In genomic region chr2:177275041-177275440, GRCh38 we compare ENCODE assay signal across 13 cellular contexts. TPM values are rescaled to one million over a fixed set of nuclear protein-coding genes. Genes with fewer than 3 reads are reported as not detected.
A peak's percentile ranks its signal among the peaks of the same experiment; 100 is the strongest.
DNase-seq lines count a peak whose midpoint lies in the region; ATAC-seq, FAIRE-seq and TF ChIP-seq lines count a peak whose summit lies in the region.
"Had no signal": no experiment of that assay in that cellular context is flagged by ENCODE, and none has a peak within 500 bp of the region (broad histone marks: within the 10 kb centered on the region; RNA-seq: fewer than 3 reads in every experiment).

No MANE protein-coding gene starts in this region.

- TF ChIP-seq CTCF in PC-3 (conservative IDR thresholded peaks at IDR 0.05; ENCODE audit: low read depth, low read length) (no peak), kidney (IDR thresholded peaks at IDR 0.05; ENCODE audit: borderline replicate concordance, extremely low read depth, insufficient read depth) (no peak), uterus (IDR thresholded peaks at IDR 0.05) (no peak)

- H3K9me2 ChIP-seq in PC-3 (replicated peaks; ENCODE audit: low read length), result no peaks in the 10 kb centered on the region

- CTCF ChIA-PET in PC-3 (lab: Charles Lee), result no interaction called here

- H3K27ac ChIP-seq in PC-3 (ENCODE audit: low read length) (no peak overlapping the region), kidney (ENCODE audit: low read depth in 2 of 2, low read length in 2 of 2) (no peak overlapping the region), uterus (peak overlapping the region; percentile 32 to 61)
- H3K27ac ChIP-seq: neural progenitor cell had no signal

- no peaks in the 10 kb centered on the region for H3K79me2 ChIP-seq in PC-3 (ENCODE audit: low read length)

- H3K4me2 ChIP-seq in PC-3 (ENCODE audit: low read length), result no peak overlapping the region
- H3K4me2 ChIP-seq: neural progenitor cell had no signal

- H3K36me3 ChIP-seq in PC-3 (ENCODE audit: low read depth, low read length), result no peaks in the 10 kb centered on the region
- H3K36me3 ChIP-seq in kidney (ENCODE audit: control insufficient read depth in 1 of 2, insufficient read depth in 2 of 2, low read length in 2 of 2), result no peaks in the 10 kb centered on the region
- H3K36me3 ChIP-seq in uterus, result no peaks in the 10 kb centered on the region
- H3K36me3 ChIP-seq: neural progenitor cell had no signal

- H3K9ac ChIP-seq in PC-3 (ENCODE audit: low read length), result no peak overlapping the region
- H3K9ac ChIP-seq in kidney (ENCODE audit: low read length in 2 of 2), result no peak overlapping the region
- H3K9ac ChIP-seq: neural progenitor cell had no signal

- no peak overlapping the region for H2AFZ ChIP-seq in PC-3 (ENCODE audit: low read length)
- H2AFZ ChIP-seq: neural progenitor cell had no signal

- no peaks in the 10 kb centered on the region for H3K27me3 ChIP-seq in PC-3 (ENCODE audit: low read length)
- no peaks in the 10 kb centered on the region for H3K27me3 ChIP-seq in uterus
- H3K27me3 ChIP-seq: neural progenitor cell had no signal

- H4K20me1 ChIP-seq in PC-3 (ENCODE audit: low read length), result no peaks in the 10 kb centered on the region

- no peaks in the 10 kb centered on the region for H3K4me1 ChIP-seq in PC-3 (ENCODE audit: insufficient read depth, low read length)
- peaks cover 4% of the 10 kb centered on the region in 2 donors for H3K4me1 ChIP-seq in kidney (ENCODE audit: control insufficient read depth in 1 of 2, insufficient read depth in 1 of 2, low read depth in 1 of 2, low read length in 2 of 2)
- no peaks in the 10 kb centered on the region for H3K4me1 ChIP-seq in uterus
- H3K4me1 ChIP-seq: neural progenitor cell had no signal

- BruUV-seq in PC-3 (replicated peaks; lab: Mats Ljungman, UMichigan), result no TSS peak

- POLR2A ChIA-PET in PC-3 (lab: Charles Lee; ENCODE audit: unreplicated experiment), result no interaction called here

- intact Hi-C loops in PC-3 (cut with micrococcal nuclease), result no loop called here
- intact Hi-C loops in kidney (cut with DNase I), result no loop called here
- intact Hi-C loops in uterus (cut with DNase I; ENCODE audit: low total_unique reads), result no loop called here

- no peaks in the 10 kb centered on the region for H3F3A ChIP-seq in PC-3 (ENCODE audit: low read length, unreplicated experiment)

- FAIRE-seq in kidney (lab: Jason Lieb, UNC), result peak; percentile 13
- FAIRE-seq: islet of Langerhans had no signal

- H3K9me3 ChIP-seq in PC-3 (ENCODE audit: low read length), result no peaks in the 10 kb centered on the region
- no peaks in the 10 kb centered on the region for H3K9me3 ChIP-seq in kidney (ENCODE audit: control insufficient read depth in 1 of 2, low read length in 2 of 2)
- H3K9me3 ChIP-seq in uterus, result no peaks in the 10 kb centered on the region

- H3K4me3 ChIP-seq in PC-3 (ENCODE audit: low read length) (no peak overlapping the region), kidney (ENCODE audit: low read length in 2 of 2) (no peak overlapping the region), uterus (no peak overlapping the region)
- H3K4me3 ChIP-seq: neural progenitor cell had no signal

- ATAC-seq in PC-3, result peak; percentile 54

- TF ChIP-seq POLR2A in uterus (IDR thresholded peaks at IDR 0.05), result no peak

- DNase-seq in PC-3 (peak; percentile 20), dermis microvascular lymphatic vessel endothelial cell (ENCODE audit: low read depth in 2 of 2) (peak; percentile 62 to 82), kidney (no peak), uterus (no peak), NCI-H2227 treated with DMSO at 0.1 percent for 48 hours (lab: John Stamatoyannopoulos, UW) (no peak), Ammon's horn (ENCODE audit: low spot score) (no peak), inferior parietal cortex (ENCODE audit: extremely low spot score) (no peak)
- DNase-seq: activated naive CD4-positive, alpha-beta T cell treated with anti-CD3 and anti-CD28 coated beads, Interleukin-2, amount 50 U/mL, for 16 hours; EL; Kasumi-1; OCI-M1 had no signal

RNA-seq across cellular contexts. Expression of gene NFE2L2, which starts 10.5 kb away (rescaled TPM):
- total RNA-seq in PC-3 (2014; rRNA removed) (17.3 and 24.2 TPM in 2 replicates), dermis microvascular lymphatic vessel endothelial cell (22.9 and 47.2 TPM in 2 replicates), kidney (149 TPM), uterus (100 to 1,000 TPM in 1 of 4 donors, 10 to 100 TPM in 3; 53.0 to 148 (median 90.0) TPM)
- 105 TPM for polyA plus RNA-seq in kidney (ENCODE audit: insufficient read depth, low read depth, low replicate concordance)

Comparison
In these comparisons a context has a peak if more than half of its experiments do, and no peak if none do; other contexts are left out.
1. DNase-seq: peak in PC-3 (single experiment) and dermis microvascular lymphatic vessel endothelial cell (2 of 2); none in kidney (single experiment), uterus (0 of 2), NCI-H2227 treated with DMSO at 0.1 percent for 48 hours (single experiment), Ammon's horn (single experiment) and inferior parietal cortex (single experiment).
2. H3K27ac ChIP-seq: peak in uterus (2 of 2); none in PC-3 (single experiment) and kidney (0 of 2).